ENCODE assay signal across 19 cellular contexts in genomic region chr4:168908093-168908492, GRCh38.
DNase-seq lines count a peak whose midpoint lies in the region; ATAC-seq and TF ChIP-seq lines count a peak whose summit lies in the region.
"Had no signal": no experiment of that assay in that cellular context is flagged by ENCODE, and none has a peak within 500 bp of the region (broad histone marks: within the 10 kb centered on the region; RNA-seq: fewer than 3 reads in every experiment).

No MANE protein-coding gene starts in this region.

- TF ChIP-seq EP300 in gastroesophageal sphincter (IDR thresholded peaks at IDR 0.05) = no peak

- no peaks in the 10 kb centered on the region for H3K36me3 Mint-ChIP-seq in activated CD4-positive, alpha-beta memory T cell treated with anti-CD3 and anti-CD28 coated beads for 36 hours

- POLR2A ChIA-PET in activated CD4-positive, alpha-beta memory T cell treated with anti-CD3 and anti-CD28 coated beads for 36 hours (lab: Charles Lee) = no interaction called here

- no peak for ATAC-seq in gastroesophageal sphincter
- ATAC-seq: stimulated activated naive B cell treated with anti-CD40 and anti-IgM and Interleukin-4, amounts not matched to agents 10 μg/mL and 1 μg/mL and 100 μg/mL, for 72 hours had no signal

- intact Hi-C loops in activated CD4-positive, alpha-beta memory T cell treated with anti-CD3 and anti-CD28 coated beads for 36 hours (cut with micrococcal nuclease) = no loop called here

- H3K27me3 Mint-ChIP-seq in activated CD4-positive, alpha-beta memory T cell treated with anti-CD3 and anti-CD28 coated beads for 36 hours = no peaks in the 10 kb centered on the region
- H3K27me3 Mint-ChIP-seq: activated B cell treated with CpG ODN at 0.5 μM for 24 hours; stimulated activated naive B cell treated with anti-CD40 and anti-IgM and Interleukin-4, amounts not matched to agents 10 μg/mL and 1 μg/mL and 100 μg/mL, for 72 hours had no signal

- H3K9me3 Mint-ChIP-seq in activated CD4-positive, alpha-beta memory T cell treated with anti-CD3 and anti-CD28 coated beads for 36 hours = no peaks in the 10 kb centered on the region
- H3K9me3 Mint-ChIP-seq: activated B cell treated with CpG ODN at 0.5 μM for 24 hours; stimulated activated naive B cell treated with anti-CD40 and anti-IgM and Interleukin-4, amounts not matched to agents 10 μg/mL and 1 μg/mL and 100 μg/mL, for 72 hours had no signal

- H3K4me1 Mint-ChIP-seq in activated CD4-positive, alpha-beta memory T cell treated with anti-CD3 and anti-CD28 coated beads for 36 hours (ENCODE audit: low read depth) = no peaks in the 10 kb centered on the region
- H3K4me1 Mint-ChIP-seq: activated B cell treated with CpG ODN at 0.5 μM for 24 hours had no signal

- no peak overlapping the region for H3K4me3 Mint-ChIP-seq in activated CD4-positive, alpha-beta memory T cell treated with anti-CD3 and anti-CD28 coated beads for 36 hours
- H3K4me3 Mint-ChIP-seq: activated B cell treated with CpG ODN at 0.5 μM for 24 hours; stimulated activated naive B cell treated with anti-CD40 and anti-IgM and Interleukin-4, amounts not matched to agents 10 μg/mL and 1 μg/mL and 100 μg/mL, for 72 hours had no signal

- H3K9me3 ChIP-seq in gastroesophageal sphincter = no peaks in the 10 kb centered on the region
- no peaks in the 10 kb centered on the region for H3K9me3 ChIP-seq in skeletal muscle tissue (ENCODE audit: control insufficient read depth in 3 of 3, low read length in 3 of 3)
- H3K9me3 ChIP-seq: Caco-2 had no signal

- WGBS in gastroesophageal sphincter (ENCODE audit: low coverage in 1 of 2), 2 donors = 32 to 45% methylated on average over 1 of the region's 1 CpG

- TF ChIP-seq CTCF in gastroesophageal sphincter (IDR thresholded peaks at IDR 0.05) = no peak

- peak; percentile 37 for DNase-seq in H4 (ENCODE audit: low spot score)
- DNase-seq in amniotic epithelial cell (ENCODE audit: low read depth) = peak; percentile 23
- DNase-seq in HuH-7.5 (ENCODE audit: low spot score) = no peak
- DNase-seq in activated CD4-positive, alpha-beta memory T cell treated with anti-CD3 and anti-CD28 coated beads for 36 hours = no peak
- no peak for DNase-seq in KG1 (lab: John Stamatoyannopoulos, UW)
- no peak for DNase-seq in NCI-H748 (lab: John Stamatoyannopoulos, UW; ENCODE audit: unreplicated experiment)
- DNase-seq: activated B cell treated with CpG ODN at 0.5 μM for 24 hours; activated T-cell treated with anti-CD3 and anti-CD28 coated beads for 4 hours; aorta; Caco-2; kidney glomerular epithelial cell; NCI-H1436; NCI-H69; nucleus accumbens; stimulated activated CD4-positive, alpha-beta T cell treated with anti-CD3 and anti-CD28 coated beads, Interleukin-1b, Interleukin-23, amount 100 ng/mL, for 48 hours; stimulated activated naive B cell treated with anti-CD40 and anti-IgM and Interleukin-4, amounts not matched to agents 10 μg/mL and 1 μg/mL and 100 μg/mL, for 72 hours had no signal

- H3K27me3 ChIP-seq in gastroesophageal sphincter = no peaks in the 10 kb centered on the region
- no peaks in the 10 kb centered on the region for H3K27me3 ChIP-seq in skeletal muscle tissue (ENCODE audit: control insufficient read depth in 3 of 3, insufficient read depth in 3 of 3, low read length in 3 of 3)

- H3K4me3 ChIP-seq in gastroesophageal sphincter (no peak overlapping the region), skeletal muscle tissue (ENCODE audit: low read length in 3 of 3) (no peak overlapping the region)
- H3K4me3 ChIP-seq: SK-N-MC had no signal

- H3K27ac Mint-ChIP-seq in activated CD4-positive, alpha-beta memory T cell treated with anti-CD3 and anti-CD28 coated beads for 36 hours = no peak overlapping the region
- H3K27ac Mint-ChIP-seq: activated B cell treated with CpG ODN at 0.5 μM for 24 hours; stimulated activated naive B cell treated with anti-CD40 and anti-IgM and Interleukin-4, amounts not matched to agents 10 μg/mL and 1 μg/mL and 100 μg/mL, for 72 hours had no signal

- TF ChIP-seq POLR2A in gastroesophageal sphincter (IDR thresholded peaks at IDR 0.05) = no peak

- H3K36me3 ChIP-seq in gastroesophageal sphincter (peaks cover 6 to 96% of the 10 kb centered on the region in 2 donors), skeletal muscle tissue (ENCODE audit: control insufficient read depth in 3 of 3, insufficient read depth in 3 of 3, low read length in 3 of 3) (peaks cover 9 to 22% (median 14%) of the 10 kb centered on the region in 3 donors)

- no peak overlapping the region for H3K9ac ChIP-seq in skeletal muscle tissue (ENCODE audit: low read depth in 1 of 3, low read length in 3 of 3)

- CTCF ChIA-PET in activated CD4-positive, alpha-beta memory T cell treated with anti-CD3 and anti-CD28 coated beads for 36 hours (lab: Charles Lee) = interaction anchor here (1.6 kb wide), 2 partner anchors 14 to 15 kb away, joined by 4 to 5 read pairs; no protein-coding TSS in a partner anchor

- peak overlapping the region; percentile 69 to 87 (median 75) for H3K27ac ChIP-seq in gastroesophageal sphincter
- peak overlapping the region; percentile 0 for H3K27ac ChIP-seq in skeletal muscle tissue (ENCODE audit: low read depth, low read length)
- H3K27ac ChIP-seq: SK-N-MC had no signal

- H3K4me1 ChIP-seq in gastroesophageal sphincter = peaks cover 22 to 73% (median 31%) of the 10 kb centered on the region in 3 donors
- H3K4me1 ChIP-seq in skeletal muscle tissue (ENCODE audit: control insufficient read depth in 3 of 3, insufficient read depth in 3 of 3, low read length in 3 of 3) = peaks cover 0 to 12% (median 12%) of the 10 kb centered on the region in 3 donors
- H3K4me1 ChIP-seq: Caco-2 had no signal

Comparison
In these comparisons a context has a peak if more than half of its experiments do, and no peak if none do; other contexts are left out.
1. DNase-seq: peak in H4 (single experiment) and amniotic epithelial cell (single experiment); none in HuH-7.5 (single experiment), activated CD4-positive, alpha-beta memory T cell treated with anti-CD3 and anti-CD28 coated beads for 36 hours (single experiment), KG1 (single experiment) and NCI-H748 (single experiment).